ENCODE assay signal across 33 cellular contexts in genomic region chr4:101008503-101008902, GRCh38.
"Had no signal": no experiment of that assay in that cellular context is flagged by ENCODE, and none has a peak within 500 bp of the region (broad histone marks: within the 10 kb centered on the region; RNA-seq: fewer than 3 reads in every experiment).

No MANE protein-coding gene starts in this region.

- H3K27ac ChIP-seq: Peyer's patch, SJSA1 had no signal

- H3K27ac Mint-ChIP-seq: activated B cell treated with CpG ODN at 0.5 μM for 24 hours; activated CD4-positive, alpha-beta memory T cell treated with anti-CD3 and anti-CD28 coated beads for 36 hours; activated naive CD4-positive, alpha-beta T cell treated with anti-CD3 and anti-CD28 coated beads, Interleukin-2, amount 50 U/mL, for 24 hours; activated T-cell treated with anti-CD3 and anti-CD28 coated beads, Interleukin-2, amount 50 U/mL, for 72 hours; activated T-helper 2 cell treated with anti-CD3 and anti-CD28 coated beads, Interferon-gamma antibody, Interleukin-2, Interleukin-4, amounts not matched to agents 10 μg/mL and 5 μg/mL and 100 μg/mL, durations not matched to agents 14 hours and 24 hours and 36 hours; brain; T-helper 1 cell treated with Interleukin-12 subunit alpha and Interleukin-12 subunit beta and Interleukin-4 antibody, amounts not matched to agents 30 μg/mL and 1 μg/mL, for 36 hours; T-helper 2 cell treated with Interferon-gamma antibody and Interleukin-4, amounts not matched to agents 5 μg/mL and 100 μg/mL, for 36 hours had no signal

- H3K27me3 Mint-ChIP-seq: activated B cell treated with CpG ODN at 0.5 μM for 24 hours; activated CD4-positive, alpha-beta memory T cell treated with anti-CD3 and anti-CD28 coated beads for 36 hours; activated naive CD4-positive, alpha-beta T cell treated with anti-CD3 and anti-CD28 coated beads, Interleukin-2, amount 50 U/mL, for 24 hours had no signal

- H3K36me3 Mint-ChIP-seq: activated CD4-positive, alpha-beta memory T cell treated with anti-CD3 and anti-CD28 coated beads for 36 hours; activated naive CD4-positive, alpha-beta T cell treated with anti-CD3 and anti-CD28 coated beads, Interleukin-2, amount 50 U/mL, for 24 hours; brain had no signal

- H3K9ac ChIP-seq: SK-N-SH had no signal

- H3K27me3 ChIP-seq: Peyer's patch, SJSA1 had no signal

- H3K9me3 Mint-ChIP-seq: activated T-cell treated with anti-CD3 and anti-CD28 coated beads, Interleukin-2, amount 50 U/mL, for 72 hours; T-helper 1 cell treated with Interleukin-12 subunit alpha and Interleukin-12 subunit beta and Interleukin-4 antibody, amounts not matched to agents 30 μg/mL and 1 μg/mL, for 36 hours; T-helper 2 cell treated with Interferon-gamma antibody and Interleukin-4, amounts not matched to agents 5 μg/mL and 100 μg/mL, for 36 hours had no signal

- H3K4me3 ChIP-seq: Peyer's patch, SJSA1 had no signal

- ATAC-seq: PC-3 had no signal

- DNase-seq: activated B cell treated with CpG ODN at 0.5 μM for 24 hours; activated CD4-positive, alpha-beta memory T cell treated with anti-CD3 and anti-CD28 coated beads for 36 hours; activated CD4-positive, alpha-beta T cell treated with anti-CD3 and anti-CD28 coated beads for 4 hours; activated CD4-positive, alpha-beta T cell treated with anti-CD3 and anti-CD28 coated beads, Interleukin-2, amount 50 U/mL, for 1 hour; activated CD4-positive, CD25-positive, alpha-beta regulatory T cell treated with anti-CD3 and anti-CD28 coated beads, Interleukin-2, amount 50 U/mL, for 72 hours; activated gamma-delta T cell; activated naive CD4-positive, alpha-beta T cell treated with Interleukin-2 at 50 U/mL for 16 hours; activated T-cell treated with anti-CD3 and anti-CD28 coated beads, Interleukin-2, amount 50 U/mL, for 1 hour; activated T-cell treated with anti-CD3 and anti-CD28 coated beads, Interleukin-2, amount 50 U/mL, for 72 hours; anterior cingulate cortex; Kasumi-1; KG1; NCI-H1092 treated with DMSO at 0.1 percent for 48 hours; NCI-H1417; NCI-H146; NCI-H187; NCI-H2029 treated with DMSO at 0.1 percent for 48 hours; NCI-H2107; NCI-H2171; NCI-H510A; NCI-H526; NCI-H82; PC-3; Peyer's patch; RPMI8226; SHP77 treated with DMSO at 0.1 percent for 48 hours; SK-N-SH had no signal

- H3K9me3 ChIP-seq: Peyer's patch, SJSA1 had no signal

- H3K4me1 Mint-ChIP-seq: activated naive CD4-positive, alpha-beta T cell treated with anti-CD3 and anti-CD28 coated beads, Interleukin-2, amount 50 U/mL, for 24 hours; brain had no signal

- H3K4me3 Mint-ChIP-seq: activated B cell treated with CpG ODN at 0.5 μM for 24 hours; activated CD4-positive, alpha-beta memory T cell treated with anti-CD3 and anti-CD28 coated beads for 36 hours; activated naive CD4-positive, alpha-beta T cell treated with anti-CD3 and anti-CD28 coated beads, Interleukin-2, amount 50 U/mL, for 24 hours; activated T-cell treated with anti-CD3 and anti-CD28 coated beads, Interleukin-2, amount 50 U/mL, for 72 hours; brain; T-helper 1 cell treated with Interleukin-12 subunit alpha and Interleukin-12 subunit beta and Interleukin-4 antibody, amounts not matched to agents 30 μg/mL and 1 μg/mL, for 36 hours; T-helper 2 cell treated with Interferon-gamma antibody and Interleukin-4, amounts not matched to agents 5 μg/mL and 100 μg/mL, for 36 hours had no signal

- H3K36me3 ChIP-seq: Peyer's patch, SJSA1 had no signal

- H3K4me2 ChIP-seq: SK-N-SH had no signal

- H3K4me1 ChIP-seq: Peyer's patch, SJSA1 had no signal
